ENCODE assay signal across 6 cellular contexts in the genomic region with DNA sequence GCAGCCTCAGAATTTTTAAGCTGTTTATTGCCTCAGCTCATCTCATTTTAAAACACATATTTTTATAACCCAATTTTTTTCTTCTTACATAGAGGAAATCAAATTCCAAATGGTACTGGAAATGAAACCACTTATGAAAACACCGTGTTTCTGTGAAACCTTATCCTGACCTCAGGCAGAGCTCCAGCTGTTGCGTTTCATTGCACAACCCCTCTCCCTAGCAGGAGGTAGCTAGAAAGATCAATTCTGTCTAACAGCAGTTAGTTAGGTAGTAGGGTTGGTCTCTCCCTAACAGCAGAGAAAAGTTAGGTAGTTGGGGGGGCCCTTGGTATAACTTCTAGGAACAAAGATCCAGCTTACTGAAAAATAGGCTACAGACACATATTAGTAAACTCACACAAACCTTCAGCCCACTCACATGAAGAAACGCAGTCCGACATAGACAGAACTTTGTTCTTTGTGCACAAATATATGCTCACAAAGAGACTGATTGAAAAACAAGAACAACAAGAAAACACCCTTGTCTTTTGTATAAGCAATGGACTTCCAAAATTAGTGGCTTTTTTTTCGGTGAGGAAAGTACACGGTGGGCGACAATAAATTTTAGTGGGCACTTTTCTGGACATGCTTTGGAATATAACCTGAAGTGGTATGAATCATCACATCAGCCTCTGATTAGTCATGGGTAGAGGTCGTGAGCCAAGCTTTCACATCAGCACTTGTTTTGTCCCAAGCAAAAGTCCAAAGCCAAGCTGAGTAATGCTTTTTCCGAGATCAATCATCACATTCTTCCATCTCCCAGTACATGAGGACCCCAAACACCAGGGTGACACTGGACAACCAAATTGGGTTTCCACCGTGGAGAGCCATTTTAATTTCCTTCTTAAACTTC. TPM values are rescaled to one million over a fixed set of nuclear protein-coding genes. Genes with fewer than 3 reads are reported as not detected.
"Had no signal": no experiment of that assay in that cellular context is flagged by ENCODE, and none has a peak within 500 bp of the region (broad histone marks: within the 10 kb centered on the region; RNA-seq: fewer than 3 reads in every experiment).

No MANE protein-coding gene starts in this region.

RNA-seq across cellular contexts. Expression of gene CDY2A, which starts 22.8 kb away (rescaled TPM):
- total RNA-seq: GM23248, H4, H7, HT-29, IMR-90, K562 had no signal
- polyA plus RNA-seq: GM23248, IMR-90, K562 had no signal
